6 cellular contexts compared by ENCODE assay signal in genomic region chr7:52143219-52143618, GRCh38.
"Had no signal": no experiment of that assay in that cellular context is flagged by ENCODE, and none has a peak within 500 bp of the region (broad histone marks: within the 10 kb centered on the region; RNA-seq: fewer than 3 reads in every experiment).

No MANE protein-coding gene starts in this region.

- DNase-seq: GM23248, H7, HFFc6 had no signal

- H3K27ac ChIP-seq: GM23248, HL-60 had no signal

- H3K4me3 Mint-ChIP-seq: HFFc6, IgD-negative memory B cell had no signal

- H3K36me3 Mint-ChIP-seq: IgD-negative memory B cell had no signal

- H3K4me1 ChIP-seq: HAP-1 had no signal

- H2AFZ ChIP-seq: GM23248 had no signal

- H3K9ac ChIP-seq: GM23248 had no signal

- H3K4me1 Mint-ChIP-seq: IgD-negative memory B cell had no signal

- H3K27ac Mint-ChIP-seq: HFFc6, IgD-negative memory B cell had no signal

- H3K4me3 ChIP-seq: GM23248, HAP-1 had no signal

- H3K27me3 Mint-ChIP-seq: IgD-negative memory B cell had no signal

- H3K36me3 ChIP-seq: HAP-1 had no signal
